In the genomic region with DNA sequence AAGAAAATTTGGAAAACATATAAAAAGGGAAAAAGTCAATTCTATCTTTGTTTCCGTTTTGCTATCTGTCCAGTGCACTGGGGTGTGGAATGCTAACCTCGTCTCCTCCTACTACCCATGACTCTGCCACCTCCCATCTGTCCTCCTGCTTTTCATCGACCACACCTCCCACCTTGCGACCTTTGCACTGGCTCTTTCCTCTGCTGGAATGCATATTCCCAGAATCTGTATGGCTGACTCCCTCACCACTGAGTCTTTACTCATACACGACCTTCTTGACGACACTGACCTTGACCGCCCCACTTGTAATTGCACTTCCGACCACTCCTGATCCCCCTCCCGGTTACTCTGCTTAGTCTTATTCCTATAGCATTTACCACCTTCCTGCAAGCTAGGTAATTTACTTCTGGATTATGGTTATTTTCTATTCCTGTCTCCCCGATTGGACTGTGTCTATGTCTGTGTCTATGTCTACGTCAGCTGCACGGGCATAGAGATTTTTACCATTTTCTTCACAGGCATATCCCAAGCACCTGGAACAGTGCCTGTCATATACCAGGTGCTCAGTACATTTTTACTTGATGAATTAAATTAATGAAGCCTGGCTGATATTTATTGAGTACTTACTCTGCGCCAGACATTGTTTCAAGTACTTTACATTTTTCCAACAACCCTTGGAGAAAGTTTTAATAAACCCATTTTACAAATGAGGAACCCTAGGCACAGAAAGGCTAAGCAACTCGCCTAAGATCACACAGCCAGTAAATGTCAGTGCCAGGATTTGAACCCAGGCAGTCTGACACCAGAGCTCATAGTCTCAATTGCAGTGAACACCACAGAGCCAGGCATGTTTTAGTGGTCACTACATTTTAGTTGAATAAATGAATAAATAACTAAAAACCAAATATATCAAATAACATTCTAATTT, we compare ENCODE assay signal across 22 cellular contexts. TPM values are rescaled to one million over a fixed set of nuclear protein-coding genes. Genes with fewer than 3 reads are reported as not detected.
"Had no signal": no experiment of that assay in that cellular context is flagged by ENCODE, and none has a peak within 500 bp of the region (broad histone marks: within the 10 kb centered on the region; RNA-seq: fewer than 3 reads in every experiment).

No MANE protein-coding gene starts in this region.

- ATAC-seq: activated CD4-positive, alpha-beta T cell treated with anti-CD3 and anti-CD28 coated beads for 36 hours; activated CD8-positive, alpha-beta memory T cell treated with anti-CD3 and anti-CD28 coated beads, Interleukin-2, amount 10 ng/mL, durations not matched to agents 7 days and 5 days; left lung; naive thymus-derived CD4-positive, alpha-beta T cell; stimulated activated naive CD8-positive, alpha-beta T cell treated with anti-CD3 and anti-CD28 coated beads, Interleukin-15, Interleukin-2, amounts not matched to agents 100 U/mL and 50 U/mL, for 24 hours had no signal

- H3K9me3 Mint-ChIP-seq: activated naive CD8-positive, alpha-beta T cell treated with anti-CD3 and anti-CD28 coated beads for 36 hours; T-helper 1 cell treated with Interleukin-12 subunit alpha and Interleukin-12 subunit beta and Interleukin-4 antibody, amounts not matched to agents 30 μg/mL and 1 μg/mL, for 36 hours had no signal

- H3K4me3 Mint-ChIP-seq: activated CD4-positive, alpha-beta T cell treated with anti-CD3 and anti-CD28 coated beads for 36 hours; activated CD8-positive, alpha-beta memory T cell treated with anti-CD3 and anti-CD28 coated beads, Interleukin-2, amount 10 ng/mL, durations not matched to agents 7 days and 5 days; activated naive CD8-positive, alpha-beta T cell treated with anti-CD3 and anti-CD28 coated beads for 36 hours; naive thymus-derived CD4-positive, alpha-beta T cell; T-helper 1 cell treated with Interleukin-12 subunit alpha and Interleukin-12 subunit beta and Interleukin-4 antibody, amounts not matched to agents 30 μg/mL and 1 μg/mL, for 36 hours had no signal

- H3K27ac Mint-ChIP-seq: activated CD4-positive, alpha-beta T cell treated with anti-CD3 and anti-CD28 coated beads for 36 hours; activated CD8-positive, alpha-beta memory T cell treated with anti-CD3 and anti-CD28 coated beads, Interleukin-2, amount 10 ng/mL, durations not matched to agents 7 days and 5 days; activated naive CD8-positive, alpha-beta T cell treated with anti-CD3 and anti-CD28 coated beads for 36 hours; naive thymus-derived CD4-positive, alpha-beta T cell; T-helper 1 cell treated with Interleukin-12 subunit alpha and Interleukin-12 subunit beta and Interleukin-4 antibody, amounts not matched to agents 30 μg/mL and 1 μg/mL, for 36 hours had no signal

- H3K4me1 ChIP-seq: prostate gland, right atrium auricular region, tibial artery, uterus had no signal

- H3K27ac ChIP-seq: cardiac muscle cell, left lung, prostate gland, right atrium auricular region, tibial artery, uterus had no signal

- H3K36me3 Mint-ChIP-seq: activated CD8-positive, alpha-beta memory T cell treated with anti-CD3 and anti-CD28 coated beads, Interleukin-2, amount 10 ng/mL, durations not matched to agents 7 days and 5 days; activated naive CD8-positive, alpha-beta T cell treated with anti-CD3 and anti-CD28 coated beads for 36 hours had no signal

- DNase-seq: activated CD4-positive, alpha-beta T cell treated with anti-CD3 and anti-CD28 coated beads for 36 hours; activated CD4-positive, alpha-beta T cell treated with anti-CD3 and anti-CD28 coated beads, Interleukin-2, amount 50 U/mL, for 48 hours; activated CD8-positive, alpha-beta memory T cell treated with anti-CD3 and anti-CD28 coated beads, Interleukin-2, amount 10 ng/mL, durations not matched to agents 7 days and 5 days; activated naive CD8-positive, alpha-beta T cell treated with anti-CD3 and anti-CD28 coated beads for 36 hours; amniotic stem cell; foreskin fibroblast; mammary epithelial cell; stimulated activated naive CD8-positive, alpha-beta T cell treated with anti-CD3 and anti-CD28 coated beads, Interleukin-15, Interleukin-2, amounts not matched to agents 100 U/mL and 50 U/mL, for 24 hours; substantia nigra; tibial artery; uterus had no signal

- H3K4me1 Mint-ChIP-seq: activated CD4-positive, alpha-beta T cell treated with anti-CD3 and anti-CD28 coated beads for 36 hours; activated naive CD8-positive, alpha-beta T cell treated with anti-CD3 and anti-CD28 coated beads for 36 hours had no signal

- H3K9me3 ChIP-seq: prostate gland, uterus had no signal

- H3K36me3 ChIP-seq: cardiac muscle cell, left lung, prostate gland, right atrium auricular region, tibial artery, uterus had no signal

- H3K4me3 ChIP-seq: cardiac muscle cell, left lung, prostate gland, right atrium auricular region, tibial artery, uterus had no signal

- H3K27me3 ChIP-seq: right atrium auricular region, uterus had no signal

RNA-seq across cellular contexts. Expression of a gene that starts 54.0 kb away (rescaled TPM):
- total RNA-seq: activated CD8-positive, alpha-beta memory T cell treated with anti-CD3 and anti-CD28 coated beads, Interleukin-2, amount 10 ng/mL, durations not matched to agents 7 days and 5 days; activated naive CD8-positive, alpha-beta T cell treated with anti-CD3 and anti-CD28 coated beads for 36 hours; cardiac muscle cell; dermis microvascular lymphatic vessel endothelial cell; glomerular endothelial cell; left lung; mammary epithelial cell; mononuclear cell; naive thymus-derived CD4-positive, alpha-beta T cell; osteocyte; prostate gland; right atrium auricular region; skeletal muscle tissue had no signal
- polyA plus RNA-seq: mammary epithelial cell; naive thymus-derived CD4-positive, alpha-beta T cell had no signal
